16 cellular contexts compared by ENCODE assay signal in genomic region chr4:186737427-186737826, GRCh38. TPM values are rescaled to one million over a fixed set of nuclear protein-coding genes. Genes with fewer than 3 reads are reported as not detected.
A peak's percentile ranks its signal among the peaks of the same experiment; 100 is the strongest.
DNase-seq lines count a peak whose midpoint lies in the region; ATAC-seq, FAIRE-seq and TF ChIP-seq lines count a peak whose summit lies in the region.
"Had no signal": no experiment of that assay in that cellular context is flagged by ENCODE, and none has a peak within 500 bp of the region (broad histone marks: within the 10 kb centered on the region; RNA-seq: fewer than 3 reads in every experiment).

No MANE protein-coding gene starts in this region.

- no peaks in the 10 kb centered on the region for H3K79me2 ChIP-seq in HCT116 (ENCODE audit: insufficient read depth, low read length)
- no peaks in the 10 kb centered on the region for H3K79me2 ChIP-seq in keratinocyte (ENCODE audit: control insufficient read depth, insufficient read depth, low read length)

- H3K36me3 Mint-ChIP-seq in Calu3 (ENCODE audit: insufficient read depth, unreplicated experiment) (peaks cover 5% of the 10 kb centered on the region), WTC11 (no peaks in the 10 kb centered on the region)
- H3K36me3 Mint-ChIP-seq: CD14-positive monocyte; CD8-positive, alpha-beta T cell had no signal

- H3K4me3 ChIP-seq in HCT116 (replicated peaks in 1 of 2; ENCODE audit: low read depth in 1 of 2, low read length in 2 of 2) = no peak overlapping the region
- H3K4me3 ChIP-seq in keratinocyte (ENCODE audit: control insufficient read depth in 2 of 3, extremely low read depth in 1 of 3, insufficient read depth in 2 of 3, low read depth in 1 of 3, low read length in 3 of 3) = no peak overlapping the region
- H3K4me3 ChIP-seq: GM23248 had no signal

- TF ChIP-seq CTCF in Calu3 (IDR thresholded peaks at IDR 0.05; ENCODE audit: unreplicated experiment) (no peak), HCT116 (IDR thresholded peaks at IDR 0.05 in 2 of 3, conservative IDR thresholded peaks at IDR 0.05 in 1 of 3; ENCODE audit: borderline replicate concordance in 1 of 3, insufficient read depth in 1 of 3, low read depth in 2 of 3, low read length in 2 of 3) (peak in 2 of 3 experiments; percentile 35 to 53; a peak in 4 of 6 replicates), WTC11 (IDR thresholded peaks at IDR 0.05) (no peak), keratinocyte (optimal IDR thresholded peaks at IDR 0.05 in 1 of 3, IDR thresholded peaks at IDR 0.05 in 1 of 3, conservative IDR thresholded peaks at IDR 0.05 in 1 of 3; ENCODE audit: extremely low read depth in 1 of 3, insufficient read depth in 2 of 3, low read length in 3 of 3) (no peak)

- RAD21 ChIA-PET in HCT116 (lab: Charles Lee; ENCODE audit: low non-redundant PET in 1 of 2, low total read pairs in 2 of 2, uncharacterized antibody in 2 of 2, unreplicated experiment in 2 of 2) = no interaction called here

- H3K4me2 ChIP-seq in HCT116 (ENCODE audit: low read length) (peak overlapping the region; percentile 72), keratinocyte (ENCODE audit: control insufficient read depth, extremely low read depth, insufficient read depth, low read depth, low read length) (no peak overlapping the region)

- H3K27ac Mint-ChIP-seq in Calu3 (ENCODE audit: unreplicated experiment) = peak overlapping the region; percentile 69
- no peak overlapping the region for H3K27ac Mint-ChIP-seq in WTC11
- H3K27ac Mint-ChIP-seq: CD8-positive, alpha-beta T cell; HFFc6 had no signal

- intact Hi-C loops in Calu3 (cut with micrococcal nuclease; ENCODE audit: unreplicated experiment) = no loop called here
- intact Hi-C loops in HCT116 (cut with micrococcal nuclease) = no loop called here

- POLR2A ChIA-PET in HCT116 (lab: Charles Lee) (no interaction called here), WTC11 (lab: Charles Lee) (no interaction called here)

- no peaks in the 10 kb centered on the region for H4K20me1 ChIP-seq in HCT116 (ENCODE audit: insufficient read depth)
- no peaks in the 10 kb centered on the region for H4K20me1 ChIP-seq in keratinocyte (ENCODE audit: control insufficient read depth, extremely low read depth, insufficient read depth, low read length)

- TF ChIP-seq RAD21 in HCT116 (IDR thresholded peaks at IDR 0.05; ENCODE audit: low read depth) = no peak

- H3K27me3 ChIP-seq in HCT116 (ENCODE audit: insufficient read depth, low read length) = no peaks in the 10 kb centered on the region
- no peaks in the 10 kb centered on the region for H3K27me3 ChIP-seq in keratinocyte (ENCODE audit: control insufficient read depth, extremely low read depth, insufficient read depth, low read length)

- H3K4me1 Mint-ChIP-seq in Calu3 (ENCODE audit: low read depth, unreplicated experiment) (peaks cover 33% of the 10 kb centered on the region), WTC11 (peaks cover 7% of the 10 kb centered on the region; the same call in 1 of the 2 replicates)
- H3K4me1 Mint-ChIP-seq: CD14-positive monocyte had no signal

- ATAC-seq in HCT116 = peak; percentile 72
- peak; percentile 80 for ATAC-seq in WTC11
- no peak for ATAC-seq in GM18873 (IDR thresholded peaks at IDR 0.05; ENCODE audit: low FRiP score, unreplicated experiment)
- ATAC-seq: CD8-positive, alpha-beta T cell; HepG2 had no signal

- H3K9me3 ChIP-seq in HCT116 (ENCODE audit: control insufficient read depth in 1 of 2, insufficient read depth in 1 of 2, low read depth in 1 of 2, low read length in 2 of 2) (no peaks in the 10 kb centered on the region), keratinocyte (ENCODE audit: control insufficient read depth, low read depth, low read length) (no peaks in the 10 kb centered on the region)

- H3K9me3 Mint-ChIP-seq in Calu3 (ENCODE audit: low read depth, unreplicated experiment) (no peaks in the 10 kb centered on the region), WTC11 (no peaks in the 10 kb centered on the region)
- H3K9me3 Mint-ChIP-seq: HFFc6 had no signal

- H3K4me1 ChIP-seq in HCT116 (ENCODE audit: control insufficient read depth in 1 of 2, insufficient read depth in 2 of 2, low read length in 2 of 2) = peaks cover 41 to 65% of the 10 kb centered on the region in 2 experiments
- H3K4me1 ChIP-seq in keratinocyte (ENCODE audit: control insufficient read depth, extremely low read depth, insufficient read depth, low read length) = peaks cover 25% of the 10 kb centered on the region

- peak; percentile 67 for FAIRE-seq in keratinocyte (lab: Jason Lieb, UNC)
- FAIRE-seq: GM18507, HepG2, HTR-8/SVneo had no signal

- H3K4me3 Mint-ChIP-seq in Calu3 (ENCODE audit: low read depth, unreplicated experiment) (no peak overlapping the region), WTC11 (no peak overlapping the region)
- H3K4me3 Mint-ChIP-seq: CD14-positive monocyte; CD8-positive, alpha-beta T cell; HFFc6 had no signal

- TF ChIP-seq POLR2A in HCT116 (IDR thresholded peaks at IDR 0.05; ENCODE audit: borderline replicate concordance, extremely low read depth, insufficient read depth, insufficient read length) = no peak

- BruUV-seq in Calu3 (replicated peaks; lab: Mats Ljungman, UMichigan) (no TSS peak), HCT116 (replicated peaks; lab: Mats Ljungman, UMichigan) (no TSS peak)

- no peak for DNase-seq in Calu3
- DNase-seq in HCT116 (ENCODE audit: low read depth, low spot score) = no peak
- no peak for DNase-seq in WTC11 (ENCODE audit: low spot score)
- no peak for DNase-seq in keratinocyte (ENCODE audit: low read depth, low spot score)
- no peak for DNase-seq in NCI-H1092 treated with DMSO at 0.1 percent for 48 hours (lab: John Stamatoyannopoulos, UW)
- no peak for DNase-seq in LoVo (ENCODE audit: low spot score)
- DNase-seq: CD8-positive, alpha-beta T cell; COR-L47; GM23248; H7; HFFc6 had no signal

- no peaks in the 10 kb centered on the region for H3K27me3 Mint-ChIP-seq in Calu3 (ENCODE audit: unreplicated experiment)
- no peaks in the 10 kb centered on the region for H3K27me3 Mint-ChIP-seq in WTC11 (ENCODE audit: low read depth)

- CTCF ChIA-PET in Calu3 (lab: Charles Lee) = no interaction called here
- CTCF ChIA-PET in HCT116 (lab: Charles Lee) = no interaction called here
- CTCF ChIA-PET in WTC11 (lab: Charles Lee) = no interaction called here

- H2AFZ ChIP-seq in HCT116 (ENCODE audit: low read depth, low read length, poor library complexity, severe bottlenecking) (peak overlapping the region; percentile 1), keratinocyte (ENCODE audit: control insufficient read depth, low read length) (no peak overlapping the region)
- H2AFZ ChIP-seq: GM23248 had no signal

- H3K27ac ChIP-seq in HCT116 (ENCODE audit: low read depth, low read length) (peak overlapping the region; percentile 33), keratinocyte (ENCODE audit: control insufficient read depth, insufficient read depth, low read length) (no peak overlapping the region)
- H3K27ac ChIP-seq: GM23248 had no signal

- dilution Hi-C loops in keratinocyte (cut with MboI; ENCODE audit: extremely low pct_ligation_motif_present, low sequenced_read_pairs) = no loop called here

- no peaks in the 10 kb centered on the region for H3K9me1 ChIP-seq in keratinocyte (ENCODE audit: control insufficient read depth, extremely low read depth, insufficient read depth, low read length)

- H3K9ac ChIP-seq in HCT116 (ENCODE audit: low read length) (no peak overlapping the region), keratinocyte (ENCODE audit: control insufficient read depth, extremely low read depth, insufficient read depth, low read length) (no peak overlapping the region)
- H3K9ac ChIP-seq: GM23248 had no signal

- H3K36me3 ChIP-seq in HCT116 (ENCODE audit: control insufficient read depth in 1 of 2, insufficient read depth in 2 of 2, low read length in 2 of 2) (no peaks in the 10 kb centered on the region), keratinocyte (ENCODE audit: control insufficient read depth in 2 of 2, extremely low read depth in 1 of 2, insufficient read depth in 2 of 2, low read length in 2 of 2) (no peaks in the 10 kb centered on the region)

- no peaks in the 10 kb centered on the region for H3K9me2 ChIP-seq in HCT116 (ENCODE audit: insufficient read depth)

TF ChIP-seq in HCT116, 20 proteins besides CTCF, POLR2A, EP300 and RAD21 (continues in another document):
- TF ChIP-seq SIN3A (IDR thresholded peaks at IDR 0.05; ENCODE audit: low read depth) (no peak), EZH2 (IDR thresholded peaks at IDR 0.05) (no peak), CEBPB (IDR thresholded peaks at IDR 0.05; ENCODE audit: low read depth) (no peak), ELF1 (IDR thresholded peaks at IDR 0.05; ENCODE audit: borderline replicate concordance, low read depth) (no peak), EGR1 (IDR thresholded peaks at IDR 0.05; ENCODE audit: low read depth) (no peak), ATF3 (IDR thresholded peaks at IDR 0.05) (no peak), CBX3 (IDR thresholded peaks at IDR 0.05; ENCODE audit: low read depth) (no peak)

TF ChIP-seq in WTC11, 78 proteins besides CTCF, POLR2A, EP300 and RAD21 (continues in another document):
- TF ChIP-seq FOXK1 (CRISPR knock-in tag; IDR thresholded peaks at IDR 0.05) (no peak), FOXP4 (CRISPR knock-in tag; IDR thresholded peaks at IDR 0.05) (no peak), NR1H2 (CRISPR knock-in tag; IDR thresholded peaks at IDR 0.05) (no peak), PRRX2 (CRISPR knock-in tag; IDR thresholded peaks at IDR 0.05) (no peak)

RNA-seq across cellular contexts. Expression of gene FAT1, which starts 13.8 kb away (rescaled TPM):
- total RNA-seq in Calu3 (2022) (197 and 210 TPM in 2 replicates), HCT116 (2021; ENCODE audit: unreplicated experiment) (676 TPM), WTC11 (2021) (155 to 172 TPM (median 162 TPM) in 3 replicates)
- polyA plus RNA-seq in HCT116 (2012) = 458 and 528 TPM in 2 replicates
- polyA plus RNA-seq in keratinocyte = 329 to 470 TPM (median 330 TPM) in 3 replicates
- polyA plus RNA-seq in keratinocyte (2011; ENCODE audit: low read depth) = 211 TPM
- polyA plus RNA-seq in keratinocyte (2011; cell fraction: cytosol; rRNA removed) = 72.0 and 90.4 TPM in 2 replicates
- 1,599 and 1,663 TPM in 2 replicates for polyA plus RNA-seq in keratinocyte (2011; cell fraction: nucleus; rRNA removed)
- polyA plus RNA-seq in keratinocyte (2012; ENCODE audit: low replicate concordance) = 206 and 254 TPM in 2 replicates
- polyA minus RNA-seq in keratinocyte = 2,564 to 2,839 TPM (median 2,810 TPM) in 3 replicates
- 488 TPM for polyA minus RNA-seq in keratinocyte (2011; cell fraction: cytosol; rRNA and poly(A)+ RNA removed)
- 3,580 and 4,840 TPM in 2 replicates for polyA minus RNA-seq in keratinocyte (2011; cell fraction: nucleus; rRNA and poly(A)+ RNA removed)
- total RNA-seq: CD8-positive, alpha-beta T cell had no signal
- polyA plus RNA-seq: CD14-positive monocyte had no signal

Comparison
In these comparisons a context has a peak if more than half of its experiments do, and no peak if none do; other contexts are left out.
1. CTCF ChIP-seq: peak in HCT116 (2 of 3); none in Calu3 (single experiment), WTC11 (single experiment) and keratinocyte (0 of 3).